Comparison of ENCODE assay signal across 6 cellular contexts in genomic region chr11:119059128-119059527, GRCh38. TPM values are rescaled to one million over a fixed set of nuclear protein-coding genes. Genes with fewer than 3 reads are reported as not detected.
DNase-seq lines count a peak whose midpoint lies in the region; ATAC-seq and TF ChIP-seq lines count a peak whose summit lies in the region.
"Not testable (repeated sequence)": the region's sequence is repeated elsewhere in the genome, so short reads cannot be mapped to it uniquely, and the experiment has no call there.

No MANE protein-coding gene starts in this region.

- CTCF ChIA-PET in CD8-positive, alpha-beta T cell (lab: Charles Lee): interaction anchor here (1.6 kb wide), 1 partner anchor 65 kb away, joined by 3 read pairs; no protein-coding TSS in a partner anchor
- CTCF ChIA-PET in MCF 10A (lab: Yijun Ruan, JAX): interaction anchor here (1.6 kb wide), 1 partner anchor 40 kb away, joined by 4 read pairs; the partner anchor contains the start of genes RPS25 and TRAPPC4

- intact Hi-C loops in CD8-positive, alpha-beta T cell (cut with DNase I, micrococcal nuclease); MCF 10A (cut with micrococcal nuclease): not testable (repeated sequence)
- intact Hi-C loops in activated T-helper 2 cell treated with anti-CD3 and anti-CD28 coated beads, Interferon-gamma antibody, Interleukin-2, Interleukin-4, amounts not matched to agents 10 μg/mL and 5 μg/mL and 100 μg/mL, durations not matched to agents 14 hours and 24 hours and 36 hours (cut with micrococcal nuclease): loop anchor here (5.0 kb wide), 1 partner anchor 62 kb away; the partner anchor contains the start of gene CENATAC

- not testable (repeated sequence) for H3K36me3 ChIP-seq in CD8-positive, alpha-beta T cell (ENCODE audit: insufficient read depth, low read length)
- peaks cover 14% of the 10 kb centered on the region for H3K36me3 ChIP-seq in GM23338 (ENCODE audit: insufficient read depth)

- not testable (repeated sequence) for TF ChIP-seq CTCF in CD8-positive, alpha-beta T cell (IDR thresholded peaks at IDR 0.05); GM23338 (conservative IDR thresholded peaks at IDR 0.05; ENCODE audit: low read depth in 2 of 2); MCF 10A (IDR thresholded peaks at IDR 0.05; ENCODE audit: unreplicated experiment); neural crest cell (conservative IDR thresholded peaks at IDR 0.05)

- not testable (repeated sequence) for H3K4me3 Mint-ChIP-seq in CD8-positive, alpha-beta T cell; activated T-helper 2 cell treated with anti-CD3 and anti-CD28 coated beads, Interferon-gamma antibody, Interleukin-2, Interleukin-4, amounts not matched to agents 10 μg/mL and 5 μg/mL and 100 μg/mL, durations not matched to agents 14 hours and 24 hours and 36 hours (ENCODE audit: low read depth)
- H3K4me3 Mint-ChIP-seq in GM23338 (peak overlapping the region; percentile 42; the same call in 1 of the 3 replicates), MCF 10A (ENCODE audit: unreplicated experiment) (peak overlapping the region; percentile 96), immature natural killer cell (peak overlapping the region in 4 of 5 donors; percentile 33 to 61 (median 40)), neural crest cell (peak overlapping the region; percentile 51)

- H3K27me3 Mint-ChIP-seq in CD8-positive, alpha-beta T cell (ENCODE audit: low read depth); activated T-helper 2 cell treated with anti-CD3 and anti-CD28 coated beads, Interferon-gamma antibody, Interleukin-2, Interleukin-4, amounts not matched to agents 10 μg/mL and 5 μg/mL and 100 μg/mL, durations not matched to agents 14 hours and 24 hours and 36 hours (ENCODE audit: low read depth); MCF 10A (ENCODE audit: insufficient read depth, unreplicated experiment); neural crest cell (ENCODE audit: low read depth): not testable (repeated sequence)
- H3K27me3 Mint-ChIP-seq in GM23338 (ENCODE audit: insufficient read depth, low read depth, poor library complexity) (peaks cover 10% of the 10 kb centered on the region), immature natural killer cell (ENCODE audit: low read depth in 3 of 3) (peaks cover 0 to 13% (median 4%) of the 10 kb centered on the region in 3 donors)

- H4K20me1 ChIP-seq in GM23338 (replicated peaks; ENCODE audit: insufficient read depth): peaks cover 14% of the 10 kb centered on the region

- H3K4me2 ChIP-seq in GM23338: not testable (repeated sequence)

- peak overlapping the region; percentile 49 for H3K27ac Mint-ChIP-seq in CD8-positive, alpha-beta T cell
- H3K27ac Mint-ChIP-seq in GM23338; MCF 10A (ENCODE audit: low read depth, unreplicated experiment); neural crest cell (ENCODE audit: unreplicated experiment): not testable (repeated sequence)
- peak overlapping the region; percentile 42 for H3K27ac Mint-ChIP-seq in activated T-helper 2 cell treated with anti-CD3 and anti-CD28 coated beads, Interferon-gamma antibody, Interleukin-2, Interleukin-4, amounts not matched to agents 10 μg/mL and 5 μg/mL and 100 μg/mL, durations not matched to agents 14 hours and 24 hours and 36 hours
- H3K27ac Mint-ChIP-seq in immature natural killer cell: peak overlapping the region in 1 of 6 donors; percentile 79

- not testable (repeated sequence) for DNase-seq in CD8-positive, alpha-beta T cell; GM23338 (ENCODE audit: low spot score); activated T-helper 2 cell treated with anti-CD3 and anti-CD28 coated beads, Interferon-gamma antibody, Interleukin-2, Interleukin-4, amounts not matched to agents 10 μg/mL and 5 μg/mL and 100 μg/mL, durations not matched to agents 14 hours and 24 hours and 36 hours (ENCODE audit: low spot score); MCF 10A (ENCODE audit: unreplicated experiment); immature natural killer cell; neural crest cell (ENCODE audit: low read depth, low spot score)

- POLR2A ChIA-PET in CD8-positive, alpha-beta T cell (lab: Charles Lee): not testable (repeated sequence)
- POLR2A ChIA-PET in MCF 10A (lab: Yijun Ruan, JAX): interaction anchor here (2.0 kb wide), 1 partner anchor 43 kb away, joined by 5 read pairs; no protein-coding TSS in a partner anchor

- not testable (repeated sequence) for H3K4me3 ChIP-seq in CD8-positive, alpha-beta T cell (ENCODE audit: low read depth, low read length); GM23338

- H3K9me2 ChIP-seq in GM23338 (ENCODE audit: insufficient read depth): not testable (repeated sequence)

- peaks cover 16% of the 10 kb centered on the region for H3F3A ChIP-seq in GM23338 (replicated peaks; ENCODE audit: low read depth)

- H3K27me3 ChIP-seq in CD8-positive, alpha-beta T cell (ENCODE audit: insufficient read depth, low read length); GM23338 (ENCODE audit: insufficient read depth): not testable (repeated sequence)

- ATAC-seq in CD8-positive, alpha-beta T cell; GM23338: not testable (repeated sequence)

- H3K9me3 Mint-ChIP-seq in CD8-positive, alpha-beta T cell; GM23338; activated T-helper 2 cell treated with anti-CD3 and anti-CD28 coated beads, Interferon-gamma antibody, Interleukin-2, Interleukin-4, amounts not matched to agents 10 μg/mL and 5 μg/mL and 100 μg/mL, durations not matched to agents 14 hours and 24 hours and 36 hours; MCF 10A (ENCODE audit: unreplicated experiment); immature natural killer cell; neural crest cell: not testable (repeated sequence)

- H3K36me3 Mint-ChIP-seq in CD8-positive, alpha-beta T cell: peaks cover 35% of the 10 kb centered on the region
- H3K36me3 Mint-ChIP-seq in GM23338 (ENCODE audit: low read depth) (peaks cover 29% of the 10 kb centered on the region), MCF 10A (ENCODE audit: insufficient read depth, unreplicated experiment) (peaks cover 38% of the 10 kb centered on the region)
- H3K36me3 Mint-ChIP-seq in activated T-helper 2 cell treated with anti-CD3 and anti-CD28 coated beads, Interferon-gamma antibody, Interleukin-2, Interleukin-4, amounts not matched to agents 10 μg/mL and 5 μg/mL and 100 μg/mL, durations not matched to agents 14 hours and 24 hours and 36 hours (ENCODE audit: low read depth): peaks cover 27% of the 10 kb centered on the region
- H3K36me3 Mint-ChIP-seq in immature natural killer cell; neural crest cell (ENCODE audit: low read depth): not testable (repeated sequence)

- peaks cover 30% of the 10 kb centered on the region for H3K79me2 ChIP-seq in GM23338 (replicated peaks; ENCODE audit: insufficient read depth)

- BruUV-seq in MCF 10A (replicated peaks; lab: Mats Ljungman, UMichigan): not testable (repeated sequence)

- not testable (repeated sequence) for H3K27ac ChIP-seq in CD8-positive, alpha-beta T cell (ENCODE audit: low read depth, low read length); GM23338 (ENCODE audit: low read depth)

- H3K4me1 Mint-ChIP-seq in CD8-positive, alpha-beta T cell (ENCODE audit: low read depth): peaks cover 33% of the 10 kb centered on the region
- peaks cover 14% of the 10 kb centered on the region for H3K4me1 Mint-ChIP-seq in GM23338
- H3K4me1 Mint-ChIP-seq in activated T-helper 2 cell treated with anti-CD3 and anti-CD28 coated beads, Interferon-gamma antibody, Interleukin-2, Interleukin-4, amounts not matched to agents 10 μg/mL and 5 μg/mL and 100 μg/mL, durations not matched to agents 14 hours and 24 hours and 36 hours (ENCODE audit: low read depth): peaks cover 27% of the 10 kb centered on the region
- H3K4me1 Mint-ChIP-seq in MCF 10A (ENCODE audit: insufficient read depth, unreplicated experiment): not testable (repeated sequence)
- peaks cover 31 to 34% of the 10 kb centered on the region in 2 donors for H3K4me1 Mint-ChIP-seq in immature natural killer cell
- H3K4me1 Mint-ChIP-seq in neural crest cell: peaks cover 26% of the 10 kb centered on the region

- not testable (repeated sequence) for H2AFZ ChIP-seq in GM23338

- not testable (repeated sequence) for H3K9me3 ChIP-seq in CD8-positive, alpha-beta T cell (ENCODE audit: low read length)

- H3K4me1 ChIP-seq in CD8-positive, alpha-beta T cell (ENCODE audit: insufficient read depth, low read length): peaks cover 21% of the 10 kb centered on the region
- H3K4me1 ChIP-seq in GM23338 (ENCODE audit: insufficient read depth): peaks cover 14% of the 10 kb centered on the region

RNA-seq across cellular contexts. Expression of gene HYOU1, which starts 2.1 kb away (rescaled TPM):
- 100 to 1,000 TPM; 106 to 109 TPM for total RNA-seq in CD8-positive, alpha-beta T cell
- total RNA-seq in GM23338 (2014; rRNA removed; shearing (Covaris generic)): 221 and 229 TPM in 2 replicates
- polyA plus RNA-seq in GM23338 (2016; fragmentation: Nextera tagmentation; extraction: Ambion mirVana) (48.2 and 51.6 TPM in 2 replicates), immature natural killer cell (10 to 100 TPM; 23.2 to 49.1 (median 32.9) TPM)
- total RNA-seq in activated T-helper 2 cell treated with anti-CD3 and anti-CD28 coated beads, Interferon-gamma antibody, Interleukin-2, Interleukin-4, amounts not matched to agents 10 μg/mL and 5 μg/mL and 100 μg/mL, durations not matched to agents 14 hours and 24 hours and 36 hours: 215 and 226 TPM in 2 replicates
- total RNA-seq in MCF 10A (2022) (398 and 664 TPM in 2 replicates), neural crest cell (199 and 204 TPM in 2 replicates)

RNA-seq across cellular contexts. Expression of gene VPS11, which starts 8.5 kb away (rescaled TPM):
- 100 to 1,000 TPM in 1 of 2 experiments, 10 to 100 TPM in 1; 91.0 to 109 TPM for total RNA-seq in CD8-positive, alpha-beta T cell
- total RNA-seq in GM23338 (2014; rRNA removed; shearing (Covaris generic)): 13.4 and 14.6 TPM in 2 replicates
- 11.5 and 15.5 TPM in 2 replicates for polyA plus RNA-seq in GM23338 (2016; fragmentation: Nextera tagmentation; extraction: Ambion mirVana)
- 24.3 and 25.8 TPM in 2 replicates for total RNA-seq in activated T-helper 2 cell treated with anti-CD3 and anti-CD28 coated beads, Interferon-gamma antibody, Interleukin-2, Interleukin-4, amounts not matched to agents 10 μg/mL and 5 μg/mL and 100 μg/mL, durations not matched to agents 14 hours and 24 hours and 36 hours
- total RNA-seq in MCF 10A (2022): 16.2 and 21.8 TPM in 2 replicates
- 10 to 100 TPM; 33.0 to 58.8 (median 49.3) TPM for polyA plus RNA-seq in immature natural killer cell
- 30.6 and 35.4 TPM in 2 replicates for total RNA-seq in neural crest cell

RNA-seq across cellular contexts. Expression of gene HMBS, which starts 25.6 kb away (rescaled TPM):
- total RNA-seq in CD8-positive, alpha-beta T cell: 1 to 10 TPM; 5.4 to 6.4 TPM
- 91.7 and 107 TPM in 2 replicates for total RNA-seq in GM23338 (2014; rRNA removed; shearing (Covaris generic))
- polyA plus RNA-seq in GM23338 (2016; fragmentation: Nextera tagmentation; extraction: Ambion mirVana): 101 and 105 TPM in 2 replicates
- 57.4 and 59.0 TPM in 2 replicates for total RNA-seq in activated T-helper 2 cell treated with anti-CD3 and anti-CD28 coated beads, Interferon-gamma antibody, Interleukin-2, Interleukin-4, amounts not matched to agents 10 μg/mL and 5 μg/mL and 100 μg/mL, durations not matched to agents 14 hours and 24 hours and 36 hours
- 38.4 and 51.3 TPM in 2 replicates for total RNA-seq in MCF 10A (2022)
- 10 to 100 TPM in 2 of 3 donors, 1 to 10 TPM in 1; 7.6 to 19.0 (median 11.9) TPM for polyA plus RNA-seq in immature natural killer cell
- total RNA-seq in neural crest cell: 55.5 and 58.4 TPM in 2 replicates

RNA-seq across cellular contexts. Expression of gene SLC37A4, which starts 28.5 kb away (rescaled TPM):
- 1 to 10 TPM; 4.0 to 4.6 TPM for total RNA-seq in CD8-positive, alpha-beta T cell
- total RNA-seq in GM23338 (2014; rRNA removed; shearing (Covaris generic)): 50.2 and 56.4 TPM in 2 replicates
- polyA plus RNA-seq in GM23338 (2016; fragmentation: Nextera tagmentation; extraction: Ambion mirVana) (20.0 and 23.4 TPM in 2 replicates), immature natural killer cell (10 to 100 TPM in 2 of 3 donors, 1 to 10 TPM in 1; 9.4 to 11.6 (median 11.4) TPM)
- 31.7 and 34.4 TPM in 2 replicates for total RNA-seq in activated T-helper 2 cell treated with anti-CD3 and anti-CD28 coated beads, Interferon-gamma antibody, Interleukin-2, Interleukin-4, amounts not matched to agents 10 μg/mL and 5 μg/mL and 100 μg/mL, durations not matched to agents 14 hours and 24 hours and 36 hours
- total RNA-seq in MCF 10A (2022) (6.8 and 10.0 TPM in 2 replicates), neural crest cell (50.2 and 50.3 TPM in 2 replicates)

RNA-seq across cellular contexts. Expression of gene TRAPPC4, which starts 40.6 kb away (rescaled TPM):
- total RNA-seq in CD8-positive, alpha-beta T cell: 10 to 100 TPM; 65.6 to 73.3 TPM
- 79.9 and 97.2 TPM in 2 replicates for total RNA-seq in GM23338 (2014; rRNA removed; shearing (Covaris generic))
- 118 and 142 TPM in 2 replicates for polyA plus RNA-seq in GM23338 (2016; fragmentation: Nextera tagmentation; extraction: Ambion mirVana)
- 121 and 128 TPM in 2 replicates for total RNA-seq in activated T-helper 2 cell treated with anti-CD3 and anti-CD28 coated beads, Interferon-gamma antibody, Interleukin-2, Interleukin-4, amounts not matched to agents 10 μg/mL and 5 μg/mL and 100 μg/mL, durations not matched to agents 14 hours and 24 hours and 36 hours
- total RNA-seq in MCF 10A (2022): 78.6 and 96.5 TPM in 2 replicates
- polyA plus RNA-seq in immature natural killer cell: 100 to 1,000 TPM; 104 to 136 (median 110) TPM
- 88.1 and 90.1 TPM in 2 replicates for total RNA-seq in neural crest cell
